15 cellular contexts compared by ENCODE assay signal in genomic region chr4:174669278-174669677, GRCh38.
DNase-seq lines count a peak whose midpoint lies in the region; ATAC-seq, FAIRE-seq and TF ChIP-seq lines count a peak whose summit lies in the region.
"Had no signal": no experiment of that assay in that cellular context is flagged by ENCODE, and none has a peak within 500 bp of the region (broad histone marks: within the 10 kb centered on the region; RNA-seq: fewer than 3 reads in every experiment).

No MANE protein-coding gene starts in this region.

- H3K27ac ChIP-seq in hepatocyte, result peak overlapping the region; percentile 19
- H3K27ac ChIP-seq in heart left ventricle, result no peak overlapping the region
- H3K27ac ChIP-seq: sigmoid colon, transverse colon had no signal

- H3K4me3 Mint-ChIP-seq in stimulated activated naive CD8-positive, alpha-beta T cell treated with anti-CD3 and anti-CD28 coated beads, Interleukin-15, amount 100 ng/mL, for 72 hours, result no peak overlapping the region
- H3K4me3 Mint-ChIP-seq: activated naive CD8-positive, alpha-beta T cell treated with anti-CD3 and anti-CD28 coated beads, Interleukin-2, amount 10 ng/mL, durations not matched to agents 7 days and 5 days; naive B cell had no signal

- no peaks in the 10 kb centered on the region for H3K9me3 Mint-ChIP-seq in stimulated activated naive CD8-positive, alpha-beta T cell treated with anti-CD3 and anti-CD28 coated beads, Interleukin-15, amount 100 ng/mL, for 72 hours
- H3K9me3 Mint-ChIP-seq: activated naive CD8-positive, alpha-beta T cell treated with anti-CD3 and anti-CD28 coated beads, Interleukin-2, amount 10 ng/mL, durations not matched to agents 7 days and 5 days had no signal

- H3K27me3 ChIP-seq in hepatocyte (no peaks in the 10 kb centered on the region), heart left ventricle (no peaks in the 10 kb centered on the region)
- H3K27me3 ChIP-seq: sigmoid colon, transverse colon had no signal

- CTCF ChIA-PET in AG04449 (lab: Yijun Ruan, JAX), result no interaction called here

- H3K4me2 ChIP-seq in hepatocyte, result no peak overlapping the region

- H3K79me2 ChIP-seq in hepatocyte, result no peaks in the 10 kb centered on the region

- no peak for TF ChIP-seq POLR2A in heart left ventricle (IDR thresholded peaks at IDR 0.05)

- no peaks in the 10 kb centered on the region for H3K9me3 ChIP-seq in hepatocyte (ENCODE audit: low read depth)
- no peaks in the 10 kb centered on the region for H3K9me3 ChIP-seq in heart left ventricle
- H3K9me3 ChIP-seq: sigmoid colon, transverse colon had no signal

- WGBS in hepatocyte (ENCODE audit: low lambda C conversion rate, missing lambda C conversion rate), result 46% methylated on average over 3 of the region's 3 CpGs
- WGBS in heart left ventricle, 4 donors, result 72 to 88% (median 80%) methylated on average over 3 of the region's 3 CpGs

- POLR2A ChIA-PET in AG04449 (lab: Yijun Ruan, JAX), result no interaction called here

- H3K27me3 Mint-ChIP-seq in stimulated activated naive CD8-positive, alpha-beta T cell treated with anti-CD3 and anti-CD28 coated beads, Interleukin-15, amount 100 ng/mL, for 72 hours, result peaks cover 28% of the 10 kb centered on the region

- peak; percentile 42 for DNase-seq in AG04449 (ENCODE audit: low read depth, low spot score)
- DNase-seq in HS-5 (ENCODE audit: low read depth), result peak; percentile 83
- peak; percentile 67 for DNase-seq in astrocyte of the cerebellum (ENCODE audit: low read depth)
- DNase-seq in hepatocyte (ENCODE audit: low spot score), result peak; percentile 65
- no peak for DNase-seq in stimulated activated naive CD8-positive, alpha-beta T cell treated with anti-CD3 and anti-CD28 coated beads, Interleukin-15, amount 100 ng/mL, for 72 hours
- no peak for DNase-seq in heart left ventricle
- no peak for DNase-seq in frontal cortex (ENCODE audit: low spot score in 2 of 2)
- DNase-seq in activated CD4-positive, alpha-beta T cell treated with anti-CD3 and anti-CD28 coated beads for 4 hours, result no peak
- DNase-seq: activated naive CD8-positive, alpha-beta T cell treated with anti-CD3 and anti-CD28 coated beads, Interleukin-2, amount 10 ng/mL, durations not matched to agents 7 days and 5 days; C1 segment of cervical spinal cord; KG1; naive B cell; NCI-H2107; sigmoid colon; transverse colon had no signal

- H3K36me3 ChIP-seq in hepatocyte (replicated peaks; ENCODE audit: insufficient read depth, low read depth) (no peaks in the 10 kb centered on the region), heart left ventricle (no peaks in the 10 kb centered on the region)
- H3K36me3 ChIP-seq: sigmoid colon, transverse colon had no signal

- in situ Hi-C loops in astrocyte of the cerebellum (cut with HindIII; ENCODE audit: low sequenced_read_pairs), result no loop called here

- TF ChIP-seq CTCF in AG04449 (IDR thresholded peaks at IDR 0.05; ENCODE audit: insufficient read depth, low read length, missing control alignments) (no peak), astrocyte of the cerebellum (IDR thresholded peaks at IDR 0.05; ENCODE audit: low read depth, low read length, missing control alignments) (no peak), hepatocyte (IDR thresholded peaks at IDR 0.05; ENCODE audit: poor library complexity) (no peak), heart left ventricle (IDR thresholded peaks at IDR 0.05) (no peak)

- ATAC-seq in stimulated activated naive CD8-positive, alpha-beta T cell treated with anti-CD3 and anti-CD28 coated beads, Interleukin-15, amount 100 ng/mL, for 72 hours, result no peak
- ATAC-seq in heart left ventricle, result no peak

- no peak overlapping the region for H3K4me3 ChIP-seq in AG04449 (ENCODE audit: low read depth, low read length)
- no peak overlapping the region for H3K4me3 ChIP-seq in astrocyte of the cerebellum (ENCODE audit: low read depth, low read length)
- H3K4me3 ChIP-seq in hepatocyte, result no peak overlapping the region
- no peak overlapping the region for H3K4me3 ChIP-seq in heart left ventricle
- H3K4me3 ChIP-seq: sigmoid colon, transverse colon had no signal

- H3K4me1 ChIP-seq in hepatocyte (ENCODE audit: insufficient read depth) (peaks cover 5% of the 10 kb centered on the region), heart left ventricle (no peaks in the 10 kb centered on the region)
- H3K4me1 ChIP-seq: transverse colon had no signal

- FAIRE-seq in frontal cortex (lab: Jason Lieb, UNC), result no peak

- no peaks in the 10 kb centered on the region for H3K4me1 Mint-ChIP-seq in stimulated activated naive CD8-positive, alpha-beta T cell treated with anti-CD3 and anti-CD28 coated beads, Interleukin-15, amount 100 ng/mL, for 72 hours
- H3K4me1 Mint-ChIP-seq: activated naive CD8-positive, alpha-beta T cell treated with anti-CD3 and anti-CD28 coated beads, Interleukin-2, amount 10 ng/mL, durations not matched to agents 7 days and 5 days; naive B cell had no signal

- H3K9me2 ChIP-seq in hepatocyte (replicated peaks; ENCODE audit: insufficient read depth), result no peaks in the 10 kb centered on the region

- no peak overlapping the region for H3K27ac Mint-ChIP-seq in stimulated activated naive CD8-positive, alpha-beta T cell treated with anti-CD3 and anti-CD28 coated beads, Interleukin-15, amount 100 ng/mL, for 72 hours
- H3K27ac Mint-ChIP-seq: activated naive CD8-positive, alpha-beta T cell treated with anti-CD3 and anti-CD28 coated beads, Interleukin-2, amount 10 ng/mL, durations not matched to agents 7 days and 5 days; naive B cell had no signal

- H4K20me1 ChIP-seq in hepatocyte (ENCODE audit: insufficient read depth, poor library complexity, severe bottlenecking), result no peaks in the 10 kb centered on the region

- intact Hi-C loops in heart left ventricle (cut with DNase I), result no loop called here

- no peak overlapping the region for H2AFZ ChIP-seq in hepatocyte

Comparison
In these comparisons a context has a peak if more than half of its experiments do, and no peak if none do; other contexts are left out.
1. DNase-seq: peak in AG04449 (single experiment), HS-5 (single experiment), astrocyte of the cerebellum (single experiment) and hepatocyte (single experiment); none in stimulated activated naive CD8-positive, alpha-beta T cell treated with anti-CD3 and anti-CD28 coated beads, Interleukin-15, amount 100 ng/mL, for 72 hours (0 of 2), heart left ventricle (0 of 5), frontal cortex (0 of 2) and activated CD4-positive, alpha-beta T cell treated with anti-CD3 and anti-CD28 coated beads for 4 hours (0 of 2).